Comparison of ENCODE assay signal across 8 cellular contexts in the genomic region with DNA sequence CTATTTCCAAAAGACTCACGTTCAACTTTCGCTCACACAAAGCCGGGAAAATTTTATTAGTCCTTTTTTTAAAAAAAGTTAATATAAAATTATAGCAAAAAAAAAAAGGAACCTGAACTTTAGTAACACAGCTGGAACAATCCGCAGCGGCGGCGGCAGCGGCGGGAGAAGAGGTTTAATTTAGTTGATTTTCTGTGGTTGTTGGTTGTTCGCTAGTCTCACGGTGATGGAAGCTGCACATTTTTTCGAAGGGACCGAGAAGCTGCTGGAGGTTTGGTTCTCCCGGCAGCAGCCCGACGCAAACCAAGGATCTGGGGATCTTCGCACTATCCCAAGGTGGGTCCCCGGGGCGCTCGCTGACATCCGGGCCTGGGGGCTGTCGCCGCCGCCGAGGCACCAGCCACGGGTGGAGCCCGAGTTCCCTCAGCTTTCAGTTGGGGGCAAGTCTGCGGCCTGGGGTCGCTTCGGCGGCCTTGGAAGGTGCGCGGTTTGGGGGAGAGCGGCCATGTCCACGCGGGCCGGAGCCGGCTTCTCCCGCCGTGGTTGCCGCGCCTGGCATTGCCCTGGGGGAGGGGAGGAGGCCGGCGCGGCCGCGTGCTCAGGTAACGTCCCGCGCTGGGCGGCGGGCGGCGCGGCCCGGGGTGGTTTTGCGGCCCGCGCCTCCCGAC. TPM values are rescaled to one million over a fixed set of nuclear protein-coding genes. Genes with fewer than 3 reads are reported as not detected.
DNase-seq lines count a peak whose midpoint lies in the region; ATAC-seq and TF ChIP-seq lines count a peak whose summit lies in the region.

No MANE protein-coding gene starts in this region.

- H3K36me3 Mint-ChIP-seq in activated naive CD4-positive, alpha-beta T cell treated with anti-CD3 and anti-CD28 coated beads for 36 hours (ENCODE audit: low read depth) = peaks cover 15% of the 10 kb centered on the region

- H3K4me1 ChIP-seq in HCT116 (ENCODE audit: control insufficient read depth in 1 of 2, insufficient read depth in 2 of 2, low read length in 2 of 2) (peaks cover 18 to 45% of the 10 kb centered on the region in 2 experiments), OCI-LY3 (ENCODE audit: low read length) (peaks cover 35% of the 10 kb centered on the region), heart left ventricle (peaks cover 2 to 44% (median 37%) of the 10 kb centered on the region in 12 donors)

- TF ChIP-seq POLR2A in HCT116 (IDR thresholded peaks at IDR 0.05; ENCODE audit: borderline replicate concordance, extremely low read depth, insufficient read depth, insufficient read length) (no peak), heart left ventricle (IDR thresholded peaks at IDR 0.05) (no peak)

- RAD21 ChIA-PET in HCT116 (lab: Charles Lee; ENCODE audit: low non-redundant PET in 1 of 2, low total read pairs in 2 of 2, uncharacterized antibody in 2 of 2, unreplicated experiment in 2 of 2) = interaction anchor here (1.1 to 1.5 kb wide), 2 partner anchors 59 to 60 kb away, joined by 3 to 4 read pairs; a partner anchor contains a TSS

- intact Hi-C loops in HCT116 (cut with micrococcal nuclease) (loop anchor here (1.0 to 5.0 kb wide), 4 partner anchors 60 to 348 kb away; a partner anchor contains a TSS), heart left ventricle (cut with DNase I) (loop anchor here (1.0 to 10.0 kb wide), 15 partner anchors 58 to 350 kb away; a partner anchor contains a TSS)
- intact Hi-C loops in activated naive CD4-positive, alpha-beta T cell treated with anti-CD3 and anti-CD28 coated beads for 36 hours (cut with micrococcal nuclease) = loop anchor here (1.0 to 10.0 kb wide), 12 partner anchors 60 to 1860 kb away; a partner anchor contains a TSS

- H3K36me3 ChIP-seq in HCT116 (ENCODE audit: control insufficient read depth in 1 of 2, insufficient read depth in 2 of 2, low read length in 2 of 2) (peaks cover 0 to 4% of the 10 kb centered on the region in 2 experiments; a peak in 1 of 4 replicates), OCI-LY3 (replicated peaks; ENCODE audit: low read depth, low read length) (peaks cover 7% of the 10 kb centered on the region), heart left ventricle (no peaks in the 10 kb centered on the region)

- H3K9ac ChIP-seq in HCT116 (ENCODE audit: low read length) (peak overlapping the region; percentile 96), OCI-LY3 (ENCODE audit: low read length) (peak overlapping the region; percentile 86)

- POLR2A ChIA-PET in HCT116 (lab: Charles Lee) = interaction anchor here (0.5 to 2.1 kb wide), 38 partner anchors 10 to 347 kb away, joined by 3 to 45 read pairs (median 4); a partner anchor contains a TSS

- H2AFZ ChIP-seq in HCT116 (ENCODE audit: low read depth, low read length, poor library complexity, severe bottlenecking) (no peak overlapping the region), OCI-LY3 (ENCODE audit: low read depth, low read length) (no peak overlapping the region)

- TF ChIP-seq RAD21 in HCT116 (IDR thresholded peaks at IDR 0.05; ENCODE audit: low read depth) = no peak

- H3K4me2 ChIP-seq in HCT116 (ENCODE audit: low read length) (peak overlapping the region; percentile 89), OCI-LY3 (ENCODE audit: low read length) (peak overlapping the region; percentile 78)

- H3K27ac ChIP-seq in HCT116 (ENCODE audit: low read depth, low read length) = peak overlapping the region; percentile 85
- peak overlapping the region; percentile 61 for H3K27ac ChIP-seq in OCI-LY3 (ENCODE audit: low read length)
- peak overlapping the region; percentile 74 to 98 (median 94) for H3K27ac ChIP-seq in heart left ventricle

- BruUV-seq in HCT116 (replicated peaks; lab: Mats Ljungman, UMichigan) = TSS peak; percentile 64

- H3K4me3 ChIP-seq in GM12865 (ENCODE audit: low read depth, low read length) (peak overlapping the region; percentile 76), HCT116 (replicated peaks in 1 of 2; ENCODE audit: low read depth in 1 of 2, low read length in 2 of 2) (peak overlapping the region; percentile 66 to 86), OCI-LY3 (ENCODE audit: low read length) (peak overlapping the region; percentile 94), heart left ventricle (peak overlapping the region; percentile 74 to 95 (median 90)), retinal pigment epithelial cell (ENCODE audit: low read length) (peak overlapping the region; percentile 91)

- H3K4me1 Mint-ChIP-seq in activated naive CD4-positive, alpha-beta T cell treated with anti-CD3 and anti-CD28 coated beads for 36 hours (ENCODE audit: low read depth) = peaks cover 36% of the 10 kb centered on the region

- DNase-seq in GM12865 (ENCODE audit: low read depth) = peak; percentile 60
- no peak for DNase-seq in HCT116 (ENCODE audit: low read depth, low spot score)
- peak; percentile 52 for DNase-seq in activated naive CD4-positive, alpha-beta T cell treated with anti-CD3 and anti-CD28 coated beads for 36 hours
- peak in 3 of 5 donors; percentile 29 to 77 (median 40) for DNase-seq in heart left ventricle
- no peak for DNase-seq in retinal pigment epithelial cell (ENCODE audit: low read depth)
- no peak for DNase-seq in NCI-H510A (lab: John Stamatoyannopoulos, UW)
- DNase-seq in RKO (ENCODE audit: low spot score) = no peak

- H3K27ac Mint-ChIP-seq in activated naive CD4-positive, alpha-beta T cell treated with anti-CD3 and anti-CD28 coated beads for 36 hours = peak overlapping the region; percentile 95

- peaks cover 41% of the 10 kb centered on the region for H4K20me1 ChIP-seq in HCT116 (ENCODE audit: insufficient read depth)
- H4K20me1 ChIP-seq in OCI-LY3 (ENCODE audit: insufficient read depth, low read length) = peaks cover 47% of the 10 kb centered on the region

- no peaks in the 10 kb centered on the region for H3K9me3 ChIP-seq in HCT116 (ENCODE audit: control insufficient read depth in 1 of 2, insufficient read depth in 1 of 2, low read depth in 1 of 2, low read length in 2 of 2)
- H3K9me3 ChIP-seq in OCI-LY3 (ENCODE audit: insufficient read depth, low read length) = no peaks in the 10 kb centered on the region
- H3K9me3 ChIP-seq in heart left ventricle = no peaks in the 10 kb centered on the region

- no peaks in the 10 kb centered on the region for H3K27me3 Mint-ChIP-seq in activated naive CD4-positive, alpha-beta T cell treated with anti-CD3 and anti-CD28 coated beads for 36 hours (ENCODE audit: low read depth)

- WGBS in heart left ventricle, 4 donors = 0% methylated on average over 24 to 60 of the region's 60 CpGs

- TF ChIP-seq CTCF in GM12865 (IDR thresholded peaks at IDR 0.05; ENCODE audit: insufficient read depth, low read depth, low read length, missing control alignments) (no peak), HCT116 (IDR thresholded peaks at IDR 0.05 in 2 of 3, conservative IDR thresholded peaks at IDR 0.05 in 1 of 3; ENCODE audit: borderline replicate concordance in 1 of 3, insufficient read depth in 1 of 3, low read depth in 2 of 3, low read length in 2 of 3) (no peak), OCI-LY3 (IDR thresholded peaks at IDR 0.05; ENCODE audit: low read depth, low read length) (no peak), heart left ventricle (IDR thresholded peaks at IDR 0.05) (no peak), retinal pigment epithelial cell (conservative IDR thresholded peaks at IDR 0.05; ENCODE audit: low read depth, low read length) (no peak)

- H3K9me2 ChIP-seq in HCT116 (ENCODE audit: insufficient read depth) = no peaks in the 10 kb centered on the region

- peak; percentile 10; the same call in 1 of the 2 replicates for ATAC-seq in HCT116
- ATAC-seq in heart left ventricle = peak in 3 of 4 donors; percentile 31 to 51 (median 37)

- CTCF ChIA-PET in HCT116 (lab: Charles Lee) = interaction anchor here (1.0 to 2.2 kb wide), 2 partner anchors 59 to 193 kb away, joined by 3 to 8 read pairs; a partner anchor contains a TSS
- CTCF ChIA-PET in activated naive CD4-positive, alpha-beta T cell treated with anti-CD3 and anti-CD28 coated beads for 36 hours (lab: Charles Lee) = interaction anchor here (0.6 to 1.5 kb wide), 8 partner anchors 11 to 952 kb away, joined by 3 read pairs; no protein-coding TSS in a partner anchor

- H3K4me3 Mint-ChIP-seq in activated naive CD4-positive, alpha-beta T cell treated with anti-CD3 and anti-CD28 coated beads for 36 hours = peak overlapping the region; percentile 95

- no peaks in the 10 kb centered on the region for H3K9me3 Mint-ChIP-seq in activated naive CD4-positive, alpha-beta T cell treated with anti-CD3 and anti-CD28 coated beads for 36 hours

- H3K79me2 ChIP-seq in HCT116 (ENCODE audit: insufficient read depth, low read length) = peaks cover 55% of the 10 kb centered on the region
- H3K79me2 ChIP-seq in OCI-LY3 (ENCODE audit: low read length) = peaks cover 71% of the 10 kb centered on the region

- H3K27me3 ChIP-seq in HCT116 (ENCODE audit: insufficient read depth, low read length) (no peaks in the 10 kb centered on the region), OCI-LY3 (ENCODE audit: low read depth, low read length) (no peaks in the 10 kb centered on the region), heart left ventricle (no peaks in the 10 kb centered on the region)

TF ChIP-seq in HCT116, 20 proteins besides CTCF, POLR2A, EP300 and RAD21:
- TF ChIP-seq, protein P1, sequence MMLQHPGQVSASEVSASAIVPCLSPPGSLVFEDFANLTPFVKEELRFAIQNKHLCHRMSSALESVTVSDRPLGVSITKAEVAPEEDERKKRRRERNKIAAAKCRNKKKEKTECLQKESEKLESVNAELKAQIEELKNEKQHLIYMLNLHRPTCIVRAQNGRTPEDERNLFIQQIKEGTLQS (IDR thresholded peaks at IDR 0.05) = no peak
- TF ChIP-seq, protein P2, sequence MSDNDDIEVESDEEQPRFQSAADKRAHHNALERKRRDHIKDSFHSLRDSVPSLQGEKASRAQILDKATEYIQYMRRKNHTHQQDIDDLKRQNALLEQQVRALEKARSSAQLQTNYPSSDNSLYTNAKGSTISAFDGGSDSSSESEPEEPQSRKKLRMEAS (IDR thresholded peaks at IDR 0.05) = peak; percentile 81
- TF ChIP-seq EZH2phosphoT487 (IDR thresholded peaks at IDR 0.05; ENCODE audit: borderline replicate concordance) (no peak), YY1 (IDR thresholded peaks at IDR 0.05; ENCODE audit: extremely low read depth, insufficient replicate concordance, low read depth, low read length) (no peak)

RNA-seq across cellular contexts. Expression of a gene that starts 0.4 kb away (rescaled TPM):
- total RNA-seq in HCT116 (2021; ENCODE audit: unreplicated experiment) = 71.4 TPM
- 21.0 and 27.5 TPM in 2 replicates for polyA plus RNA-seq in HCT116 (2012)
- 10 to 100 TPM; 72.6 to 75.3 TPM for total RNA-seq in activated naive CD4-positive, alpha-beta T cell treated with anti-CD3 and anti-CD28 coated beads for 36 hours
- total RNA-seq in heart left ventricle = 10 to 100 TPM; 44.5 to 85.6 (median 70.4) TPM
- polyA plus RNA-seq in heart left ventricle = 10 to 100 TPM; 41.6 to 71.0 TPM

RNA-seq across cellular contexts. Expression of a gene that starts 59.7 kb away (rescaled TPM):
- total RNA-seq in HCT116 (2021; ENCODE audit: unreplicated experiment) (20.0 TPM), heart left ventricle (10 to 100 TPM in 3 of 9 donors, 1 to 10 TPM in 6; 5.0 to 16.3 (median 9.2) TPM)
- polyA plus RNA-seq in HCT116 (2012) = 5.3 and 8.2 TPM in 2 replicates
- total RNA-seq in activated naive CD4-positive, alpha-beta T cell treated with anti-CD3 and anti-CD28 coated beads for 36 hours = 10 to 100 TPM; 11.0 to 11.7 TPM
- polyA plus RNA-seq in heart left ventricle = 1 to 10 TPM; 3.8 to 6.7 TPM

Comparison
In these comparisons a context has a peak if more than half of its experiments do, and no peak if none do; other contexts are left out.
1. DNase-seq: peak in GM12865 (single experiment), activated naive CD4-positive, alpha-beta T cell treated with anti-CD3 and anti-CD28 coated beads for 36 hours (single experiment) and heart left ventricle (3 of 5); none in HCT116 (single experiment), retinal pigment epithelial cell (single experiment), NCI-H510A (single experiment) and RKO (single experiment).
2. Peak in every context shown above with its lines, with median percentiles within 50 percentile points of each other: H3K4me3 ChIP-seq and H3K27ac ChIP-seq.